In genomic region chrX:132489256-132490085, GRCh38 we compare ENCODE assay signal across 8 cellular contexts. TPM values are rescaled to one million over a fixed set of nuclear protein-coding genes. Genes with fewer than 3 reads are reported as not detected.
A peak's percentile ranks its signal among the peaks of the same experiment; 100 is the strongest.
DNase-seq lines count a peak whose midpoint lies in the region; ATAC-seq and TF ChIP-seq lines count a peak whose summit lies in the region.

No MANE protein-coding gene starts in this region.

- TF ChIP-seq CTCF in IMR-90 (conservative IDR thresholded peaks at IDR 0.05; ENCODE audit: low read depth, low read length) (no peak), right atrium auricular region (IDR thresholded peaks at IDR 0.05) (no peak), prostate gland (IDR thresholded peaks at IDR 0.05) (peak in 1 of 4 experiments; percentile 6)

- H2BK20ac ChIP-seq in IMR-90 (ENCODE audit: low read depth, low read length) = no peak overlapping the region

- no peaks in the 10 kb centered on the region for H3K27me3 Mint-ChIP-seq in activated naive CD8-positive, alpha-beta T cell treated with anti-CD3 and anti-CD28 coated beads, Interleukin-2, amount 50 U/mL, for 24 hours

- no peak overlapping the region; the same call in 1 of the 2 replicates for H4K5ac ChIP-seq in IMR-90 (ENCODE audit: low read depth, low read length)

- no peak overlapping the region for H4K91ac ChIP-seq in IMR-90 (ENCODE audit: insufficient read depth, low read depth, low read length)

- H3K9ac ChIP-seq in IMR-90 (ENCODE audit: low read depth, low read length) = no peak overlapping the region
- peak overlapping the region; percentile 87 for H3K9ac ChIP-seq in SK-N-MC (ENCODE audit: insufficient read length)

- dilution Hi-C loops in IMR-90 (cut with HindIII; ENCODE audit: low sequenced_read_pairs, unreplicated experiment) = no loop called here

- H2AK5ac ChIP-seq in IMR-90 (ENCODE audit: low read depth, low read length) = no peak overlapping the region

- peak overlapping the region; percentile 93 for H3K4me3 Mint-ChIP-seq in activated naive CD8-positive, alpha-beta T cell treated with anti-CD3 and anti-CD28 coated beads, Interleukin-2, amount 50 U/mL, for 24 hours

- H2BK5ac ChIP-seq in IMR-90 (ENCODE audit: low read depth, low read length, poor library complexity, severe bottlenecking) = no peak overlapping the region

- H3K27me3 ChIP-seq in IMR-90 (ENCODE audit: control insufficient read depth, insufficient read depth, low read length) (peaks cover 17% of the 10 kb centered on the region), right atrium auricular region (no peaks in the 10 kb centered on the region), prostate gland (replicated peaks; ENCODE audit: insufficient read depth) (no peaks in the 10 kb centered on the region)

- DNase-seq in EH (ENCODE audit: low read depth) (peak; percentile 3), IMR-90 (peak; percentile 2), SK-N-MC (ENCODE audit: low read depth, low spot score) (no peak), right atrium auricular region (ENCODE audit: low spot score) (peak; percentile 61), prostate gland (ENCODE audit: low spot score) (peak; percentile 26), DMS114 treated with DMSO at 0.1 percent for 48 hours (lab: John Stamatoyannopoulos, UW; ENCODE audit: unreplicated experiment) (no peak)
- DNase-seq in activated naive CD8-positive, alpha-beta T cell treated with anti-CD3 and anti-CD28 coated beads, Interleukin-2, amount 50 U/mL, for 24 hours = peak; percentile 38

- no peak overlapping the region for H2AK9ac ChIP-seq in IMR-90 (replicated peaks; ENCODE audit: low read depth, low read length, poor library complexity)

- H3K4me1 ChIP-seq in IMR-90 (ENCODE audit: control insufficient read depth, insufficient read depth, low read length) = no peaks in the 10 kb centered on the region
- H3K4me1 ChIP-seq in right atrium auricular region = no peaks in the 10 kb centered on the region
- H3K4me1 ChIP-seq in prostate gland (replicated peaks) = no peaks in the 10 kb centered on the region

- CTCF ChIA-PET in IMR-90 (lab: Yijun Ruan, JAX) = no interaction called here

- no peak for TF ChIP-seq RAD21 in IMR-90 (IDR thresholded peaks at IDR 0.05; ENCODE audit: low read length)

- H3K36me3 Mint-ChIP-seq in activated naive CD8-positive, alpha-beta T cell treated with anti-CD3 and anti-CD28 coated beads, Interleukin-2, amount 50 U/mL, for 24 hours (ENCODE audit: low read depth) = no peaks in the 10 kb centered on the region

- no peak overlapping the region for H3K18ac ChIP-seq in IMR-90 (ENCODE audit: low read depth, low read length)

- no peak overlapping the region for H3K23ac ChIP-seq in IMR-90 (ENCODE audit: low read depth, low read length)

- in situ Hi-C loops in IMR-90 (cut with MboI; ENCODE audit: low sequenced_read_pairs) = no loop called here

- peak overlapping the region; percentile 96 for H3K27ac Mint-ChIP-seq in activated naive CD8-positive, alpha-beta T cell treated with anti-CD3 and anti-CD28 coated beads, Interleukin-2, amount 50 U/mL, for 24 hours

- H3K9me3 Mint-ChIP-seq in activated naive CD8-positive, alpha-beta T cell treated with anti-CD3 and anti-CD28 coated beads, Interleukin-2, amount 50 U/mL, for 24 hours = no peaks in the 10 kb centered on the region

- ATAC-seq in GM21576 (IDR thresholded peaks at IDR 0.05; ENCODE audit: unreplicated experiment) (peak; percentile 43), IMR-90 (ENCODE audit: low read depth) (peak; percentile 88)
- ATAC-seq in activated naive CD8-positive, alpha-beta T cell treated with anti-CD3 and anti-CD28 coated beads, Interleukin-2, amount 50 U/mL, for 24 hours = peak; percentile 58

- no peaks in the 10 kb centered on the region for H3K36me3 ChIP-seq in IMR-90 (ENCODE audit: control insufficient read depth, insufficient read depth, low read length)
- no peaks in the 10 kb centered on the region for H3K36me3 ChIP-seq in SK-N-MC (ENCODE audit: insufficient read depth, low read length)
- no peaks in the 10 kb centered on the region for H3K36me3 ChIP-seq in right atrium auricular region
- H3K36me3 ChIP-seq in prostate gland = no peaks in the 10 kb centered on the region

- no peak overlapping the region for H2BK15ac ChIP-seq in IMR-90 (ENCODE audit: low read depth, low read length)

- H2AFZ ChIP-seq in IMR-90 (replicated peaks; ENCODE audit: low read length, poor library complexity) = peak overlapping the region; percentile 77

- WGBS in IMR-90 (ENCODE audit: extremely low coverage in 2 of 2, insufficient read length in 1 of 2), 2 experiments = 19% methylated on average over 35 of the region's 106 CpGs; no CpG with 5 or more reads in 1 of the 2 experiments
- under 1% methylated on average over 31 of the region's 106 CpGs for WGBS in prostate gland

- no peak overlapping the region for H3K56ac ChIP-seq in IMR-90 (ENCODE audit: extremely low read depth, insufficient read depth, low read length)

- no peak overlapping the region for H4K8ac ChIP-seq in IMR-90 (ENCODE audit: low read depth in 2 of 2, low read length in 2 of 2)

- intact Hi-C loops in IMR-90 (cut with micrococcal nuclease) = loop anchor here (5.0 kb wide), 3 partner anchors 197 to 272 kb away; partner anchors contain the start of gene RAP2C
- intact Hi-C loops in prostate gland (cut with DNase I) = no loop called here

- H3K14ac ChIP-seq in IMR-90 (replicated peaks; ENCODE audit: low read depth, low read length) = no peak overlapping the region

- H3K4ac ChIP-seq in IMR-90 (ENCODE audit: low read depth, low read length) = no peak overlapping the region

- H4K20me1 ChIP-seq in IMR-90 (ENCODE audit: insufficient read depth, low read length) = no peaks in the 10 kb centered on the region

- peaks cover 50% of the 10 kb centered on the region for H3K4me1 Mint-ChIP-seq in activated naive CD8-positive, alpha-beta T cell treated with anti-CD3 and anti-CD28 coated beads, Interleukin-2, amount 50 U/mL, for 24 hours

- peak overlapping the region; percentile 77 for H3K4me2 ChIP-seq in IMR-90 (ENCODE audit: low read depth, low read length)

- no peaks in the 10 kb centered on the region for H3K79me1 ChIP-seq in IMR-90 (ENCODE audit: low read depth in 1 of 2, low read length in 2 of 2)

- H3K27ac ChIP-seq in IMR-90 (ENCODE audit: insufficient read depth, low read length) = no peak overlapping the region
- H3K27ac ChIP-seq in SK-N-MC = peak overlapping the region; percentile 67
- peak overlapping the region; percentile 63 to 66 for H3K27ac ChIP-seq in right atrium auricular region
- peak overlapping the region; percentile 75 to 77 for H3K27ac ChIP-seq in prostate gland

- no peak overlapping the region; the same call in 1 of the 2 replicates for H2BK120ac ChIP-seq in IMR-90 (ENCODE audit: low read depth, low read length)

- H3K4me3 ChIP-seq in IMR-90 (ENCODE audit: insufficient read depth, low read depth, low read length) (peak overlapping the region; percentile 46), SK-N-MC (peak overlapping the region; percentile 84), right atrium auricular region (peak overlapping the region; percentile 52 to 60), prostate gland (peak overlapping the region; percentile 49)

- BruUV-seq in IMR-90 (replicated peaks; lab: Mats Ljungman, UMichigan) = no TSS peak

- no peaks in the 10 kb centered on the region for H3K9me1 ChIP-seq in IMR-90 (ENCODE audit: insufficient read depth, low read length)

- no peak for TF ChIP-seq POLR2A in IMR-90 (IDR thresholded peaks at IDR 0.05; ENCODE audit: low read depth, low read length)
- TF ChIP-seq POLR2A in prostate gland (IDR thresholded peaks at IDR 0.05) = no peak

- POLR2A ChIA-PET in IMR-90 (lab: Charles Lee; ENCODE audit: unreplicated experiment) = no interaction called here

- H3K9me3 ChIP-seq in IMR-90 (ENCODE audit: control insufficient read depth, insufficient read depth, low read length) = no peaks in the 10 kb centered on the region
- no peaks in the 10 kb centered on the region for H3K9me3 ChIP-seq in SK-N-MC (ENCODE audit: low read depth, low read length)
- H3K9me3 ChIP-seq in right atrium auricular region = no peaks in the 10 kb centered on the region
- H3K9me3 ChIP-seq in prostate gland = no peaks in the 10 kb centered on the region

TF ChIP-seq in IMR-90, 13 proteins besides CTCF, POLR2A, EP300 and RAD21:
- TF ChIP-seq MAFK (IDR thresholded peaks at IDR 0.05; ENCODE audit: low read depth, low read length) = no peak
- TF ChIP-seq FOS (IDR thresholded peaks at IDR 0.05; ENCODE audit: low read depth, low read length) = no peak
- TF ChIP-seq ELK1 (IDR thresholded peaks at IDR 0.05; ENCODE audit: borderline replicate concordance, low read depth, low read length) = no peak
- no peak for TF ChIP-seq RFX5 (IDR thresholded peaks at IDR 0.05; ENCODE audit: low read depth, low read length)
- no peak for TF ChIP-seq BHLHE40 (IDR thresholded peaks at IDR 0.05; ENCODE audit: low read depth, low read length)
- no peak for TF ChIP-seq CHD1 (IDR thresholded peaks at IDR 0.05; ENCODE audit: low read depth, low read length)
- no peak for TF ChIP-seq MXI1 (IDR thresholded peaks at IDR 0.05; ENCODE audit: borderline replicate concordance, low read depth, low read length)
- no peak for TF ChIP-seq RCOR1 (IDR thresholded peaks at IDR 0.05; ENCODE audit: insufficient replicate concordance, low read length)
- TF ChIP-seq USF2 (IDR thresholded peaks at IDR 0.05; ENCODE audit: low read depth, low read length) = no peak
- no peak for TF ChIP-seq NFE2L2 (IDR thresholded peaks at IDR 0.05; ENCODE audit: low read depth, low read length)
- no peak for TF ChIP-seq SMC3 (IDR thresholded peaks at IDR 0.05; ENCODE audit: low read depth, low read length)
TF ChIP-seq in IMR-90: peak in this region for 0.

RNA-seq across cellular contexts. Expression of gene MBNL3, which starts 0.6 kb away (rescaled TPM):
- 1.1 TPM in 2 replicates for total RNA-seq in IMR-90 (2012; rRNA removed)
- 0.32 and 0.49 TPM in 2 replicates for polyA plus RNA-seq in IMR-90 (2012; rRNA removed)
- polyA plus RNA-seq in IMR-90 (2012; cell fraction: cytosol; rRNA removed) = 0.06 and 0.18 TPM in 2 replicates
- 0.15 and 0.49 TPM in 2 replicates for polyA plus RNA-seq in IMR-90 (2012; cell fraction: nucleus; rRNA removed; ENCODE audit: low replicate concordance)
- 100 to 1,000 TPM in 1 of 2 donors, 10 to 100 TPM in 1; 98.8 to 140 TPM for total RNA-seq in right atrium auricular region
- 100 to 1,000 TPM in 1 of 2 donors, 10 to 100 TPM in 1; 12.0 to 282 TPM for total RNA-seq in prostate gland

Comparison
In these comparisons a context has a peak if more than half of its experiments do, and no peak if none do; other contexts are left out.
1. DNase-seq: peak in EH (single experiment), IMR-90 (single experiment), activated naive CD8-positive, alpha-beta T cell treated with anti-CD3 and anti-CD28 coated beads, Interleukin-2, amount 50 U/mL, for 24 hours (single experiment), right atrium auricular region (single experiment) and prostate gland (single experiment); none in SK-N-MC (single experiment) and DMS114 treated with DMSO at 0.1 percent for 48 hours (single experiment).
2. Peak in every context shown above with its lines, with median percentiles within 50 percentile points of each other: ATAC-seq and H3K4me3 ChIP-seq.